In genomic region chr15:70029297-70029701, GRCh38 we compare ENCODE assay signal across 14 cellular contexts.
"Had no signal": no experiment of that assay in that cellular context is flagged by ENCODE, and none has a peak within 500 bp of the region (broad histone marks: within the 10 kb centered on the region; RNA-seq: fewer than 3 reads in every experiment).

No MANE protein-coding gene starts in this region.

- H3K36me3 Mint-ChIP-seq: activated naive CD4-positive, alpha-beta T cell treated with anti-CD3 and anti-CD28 coated beads, Interleukin-2, amount 50 U/mL, for 72 hours; stimulated activated effector memory CD8-positive, alpha-beta T cell treated with anti-CD3 and anti-CD28 coated beads, Interleukin-12 subunit alpha, Interleukin-12 subunit beta, amount 100 ng/mL, for 72 hours; WTC11 had no signal

- H3K4me3 ChIP-seq: breast epithelium, dorsolateral prefrontal cortex, skin epidermis, tibial artery, vagina had no signal

- DNase-seq: activated CD4-positive, alpha-beta T cell treated with anti-CD3 and anti-CD28 coated beads for 48 hours; activated CD8-positive, alpha-beta T cell treated with anti-CD3 and anti-CD28 coated beads, Interleukin-2, amount 10 ng/mL, durations not matched to agents 7 days and 5 days; dorsolateral prefrontal cortex; mammary epithelial cell; nephron progenitor cell had no signal

- ATAC-seq: activated CD8-positive, alpha-beta T cell treated with anti-CD3 and anti-CD28 coated beads, Interleukin-2, amount 10 ng/mL, durations not matched to agents 7 days and 5 days; activated naive CD4-positive, alpha-beta T cell treated with anti-CD3 and anti-CD28 coated beads, Interleukin-2, amount 50 U/mL, for 72 hours; activated T-helper 17 cell treated with anti-CD3 and anti-CD28 coated beads, Interleukin-2, amount 50 U/mL, for 72 hours; esophagus mucosa; stimulated activated effector memory CD8-positive, alpha-beta T cell treated with anti-CD3 and anti-CD28 coated beads, Interleukin-12 subunit alpha, Interleukin-12 subunit beta, amount 100 ng/mL, for 72 hours; WTC11 had no signal

- H3K27ac Mint-ChIP-seq: activated CD8-positive, alpha-beta T cell treated with anti-CD3 and anti-CD28 coated beads, Interleukin-2, amount 10 ng/mL, durations not matched to agents 7 days and 5 days; activated T-helper 17 cell treated with anti-CD3 and anti-CD28 coated beads, Interleukin-2, amount 50 U/mL, for 72 hours; nephron progenitor cell; stimulated activated effector memory CD8-positive, alpha-beta T cell treated with anti-CD3 and anti-CD28 coated beads, Interleukin-12 subunit alpha, Interleukin-12 subunit beta, amount 100 ng/mL, for 72 hours; WTC11 had no signal

- H3K27me3 ChIP-seq: breast epithelium, vagina had no signal

- H3K27ac ChIP-seq: breast epithelium, dorsolateral prefrontal cortex, skin epidermis, tibial artery, vagina had no signal

- H3K4me3 Mint-ChIP-seq: activated CD8-positive, alpha-beta T cell treated with anti-CD3 and anti-CD28 coated beads, Interleukin-2, amount 10 ng/mL, durations not matched to agents 7 days and 5 days; activated T-helper 17 cell treated with anti-CD3 and anti-CD28 coated beads, Interleukin-2, amount 50 U/mL, for 72 hours; nephron progenitor cell; stimulated activated effector memory CD8-positive, alpha-beta T cell treated with anti-CD3 and anti-CD28 coated beads, Interleukin-12 subunit alpha, Interleukin-12 subunit beta, amount 100 ng/mL, for 72 hours; WTC11 had no signal

- H3K27me3 Mint-ChIP-seq: activated T-helper 17 cell treated with anti-CD3 and anti-CD28 coated beads, Interleukin-2, amount 50 U/mL, for 72 hours had no signal

- H3K9me3 ChIP-seq: breast epithelium, tibial artery, vagina had no signal

- H3K36me3 ChIP-seq: breast epithelium, tibial artery, vagina had no signal

- H3K9me3 Mint-ChIP-seq: activated naive CD4-positive, alpha-beta T cell treated with anti-CD3 and anti-CD28 coated beads, Interleukin-2, amount 50 U/mL, for 72 hours; activated T-helper 17 cell treated with anti-CD3 and anti-CD28 coated beads, Interleukin-2, amount 50 U/mL, for 72 hours; nephron progenitor cell; stimulated activated effector memory CD8-positive, alpha-beta T cell treated with anti-CD3 and anti-CD28 coated beads, Interleukin-12 subunit alpha, Interleukin-12 subunit beta, amount 100 ng/mL, for 72 hours; WTC11 had no signal
